22 cellular contexts compared by ENCODE assay signal in genomic region chr2:144598906-144599305, GRCh38.
"Had no signal": no experiment of that assay in that cellular context is flagged by ENCODE, and none has a peak within 500 bp of the region (broad histone marks: within the 10 kb centered on the region; RNA-seq: fewer than 3 reads in every experiment).

No MANE protein-coding gene starts in this region.

- H3K9ac ChIP-seq: KMS-11 had no signal

- DNase-seq: NCI-H1092, NCI-H1105 treated with DMSO at 0.1 percent for 48 hours, NCI-H1417 treated with DMSO at 0.1 percent for 48 hours, NCI-H146, NCI-H1694 treated with DMSO at 0.1 percent for 48 hours, NCI-H2029, NCI-H2171 treated with DMSO at 0.1 percent for 48 hours, NCI-H345, NCI-H446 treated with DMSO at 0.1 percent for 48 hours, NCI-H510A treated with DMSO at 0.1 percent for 48 hours, NCI-H526 treated with DMSO at 0.1 percent for 48 hours, NCI-H774, Right ventricle myocardium superior, RPMI8226, SIG-M5, SW 1271 had no signal

- H3K36me3 Mint-ChIP-seq: IgD-negative memory B cell had no signal

- H3K27ac ChIP-seq: HL-60, KMS-11, SJSA1, SK-N-MC had no signal

- H3K4me2 ChIP-seq: KMS-11 had no signal

- H3K27me3 ChIP-seq: SJSA1 had no signal

- H3K27me3 Mint-ChIP-seq: IgD-negative memory B cell had no signal

- H3K36me3 ChIP-seq: SJSA1 had no signal

- H3K27ac Mint-ChIP-seq: IgD-negative memory B cell had no signal

- H3K9me3 ChIP-seq: SJSA1 had no signal

- H3K9me3 Mint-ChIP-seq: IgD-negative memory B cell had no signal

- ATAC-seq: K562 had no signal

- H3K4me3 ChIP-seq: K562, SJSA1, SK-N-MC had no signal
